Comparison of ENCODE assay signal across 8 cellular contexts in genomic region chr3:168865022-168865551, GRCh38.
DNase-seq lines count a peak whose midpoint lies in the region; ATAC-seq and FAIRE-seq lines count a peak whose summit lies in the region.

No MANE protein-coding gene starts in this region.

- FAIRE-seq in TTC549 (lab: Jason Lieb, UNC) = peak; percentile 71

- DNase-seq in Caki2 (ENCODE audit: low read depth) (peak; percentile 45), HCEC 1CT (peak; percentile 32), iris pigment epithelial cell (ENCODE audit: low read depth) (peak; percentile 39), iPS-NIHi7 (ENCODE audit: extremely low spot score) (no peak)
- no peak for DNase-seq in stimulated activated CD4-positive, alpha-beta T cell treated with anti-CD3 and anti-CD28 coated beads, Interleukin-2, amount 100 ng/mL, for 24 hours

- ATAC-seq in GM18870 (IDR thresholded peaks at IDR 0.05; ENCODE audit: unreplicated experiment) (no peak), GM18498 (IDR thresholded peaks at IDR 0.05; ENCODE audit: unreplicated experiment) (no peak)

- in situ Hi-C loops in Caki2 (cut with HindIII; ENCODE audit: low pct_unique_long_range_greater_than_20kb, low sequenced_read_pairs) = no loop called here

Comparison
In these comparisons a context has a peak if more than half of its experiments do, and no peak if none do; other contexts are left out.
1. DNase-seq: peak in Caki2 (single experiment), HCEC 1CT (single experiment) and iris pigment epithelial cell (single experiment); none in stimulated activated CD4-positive, alpha-beta T cell treated with anti-CD3 and anti-CD28 coated beads, Interleukin-2, amount 100 ng/mL, for 24 hours (0 of 2) and iPS-NIHi7 (single experiment).